18 cellular contexts compared by ENCODE assay signal in genomic region chr11:94201004-94201465, GRCh38.
DNase-seq lines count a peak whose midpoint lies in the region; ATAC-seq and TF ChIP-seq lines count a peak whose summit lies in the region.
"Had no signal": no experiment of that assay in that cellular context is flagged by ENCODE, and none has a peak within 500 bp of the region (broad histone marks: within the 10 kb centered on the region; RNA-seq: fewer than 3 reads in every experiment).

No MANE protein-coding gene starts in this region.

- intact Hi-C loops in right lobe of liver (cut with DNase I) = no loop called here

- peak; percentile 60 for DNase-seq in AG08396 (ENCODE audit: low spot score)
- peak; percentile 37 for DNase-seq in HS-5 (ENCODE audit: low read depth)
- peak; percentile 79 for DNase-seq in cerebellar cortex (ENCODE audit: low spot score)
- DNase-seq in right lobe of liver = peak in 2 of 3 donors; percentile 33 to 56
- DNase-seq in HK-2 (ENCODE audit: unreplicated experiment) = no peak
- DNase-seq in NCI-H510A (lab: John Stamatoyannopoulos, UW) = no peak
- DNase-seq in T-helper 17 cell = no peak
- no peak for DNase-seq in occipital lobe (lab: John Stamatoyannopoulos, UW)
- DNase-seq: activated CD4-positive, alpha-beta T cell treated with anti-CD3 and anti-CD28 coated beads, Interleukin-2, amount 50 U/mL, for 48 hours; activated effector memory CD4-positive, alpha-beta T cell treated with anti-CD3 and anti-CD28 coated beads, Interleukin-2, amount 50 U/mL, for 16 hours; DND-41; NCI-H345; pancreas; T-helper 9 cell had no signal

- no peak overlapping the region for H3K27ac Mint-ChIP-seq in T-helper 17 cell
- H3K27ac Mint-ChIP-seq: memory B cell had no signal

- H3K4me3 ChIP-seq in right lobe of liver = no peak overlapping the region
- H3K4me3 ChIP-seq: cardiac muscle cell, pancreas had no signal

- whole genome bisulfite sequencing in right lobe of liver (ENCODE audit: insufficient coverage, low coverage, low lambda C conversion rate, missing lambda C conversion rate) = 11% methylated on average over 3 of the region's 3 CpGs

- TF ChIP-seq CTCF in right lobe of liver (IDR thresholded peaks at IDR 0.05) = no peak

- H3K4me3 Mint-ChIP-seq in T-helper 17 cell = no peak overlapping the region
- H3K4me3 Mint-ChIP-seq: memory B cell had no signal

- H3K27me3 Mint-ChIP-seq in T-helper 17 cell = peaks cover 7% of the 10 kb centered on the region

- ATAC-seq in right lobe of liver (peak; percentile 80 to 90 (median 84)), T-helper 17 cell (no peak)
- ATAC-seq: HCT116, Panc1, pancreas had no signal

- no peaks in the 10 kb centered on the region for H3K36me3 Mint-ChIP-seq in T-helper 17 cell (ENCODE audit: low read depth)
- H3K36me3 Mint-ChIP-seq: memory B cell had no signal

- peaks cover 2% of the 10 kb centered on the region for H3K4me1 Mint-ChIP-seq in T-helper 17 cell
- H3K4me1 Mint-ChIP-seq: memory B cell had no signal

- H3K9me3 ChIP-seq in right lobe of liver = no peaks in the 10 kb centered on the region
- H3K9me3 ChIP-seq in T-helper 17 cell (ENCODE audit: control insufficient read depth, low read length, poor library complexity, severe bottlenecking) = no peaks in the 10 kb centered on the region
- H3K9me3 ChIP-seq: pancreas had no signal

- peak overlapping the region in 1 of 3 donors; percentile 35 for H3K27ac ChIP-seq in right lobe of liver
- H3K27ac ChIP-seq: cardiac muscle cell, pancreas had no signal

- H3K27me3 ChIP-seq in right lobe of liver = no peaks in the 10 kb centered on the region
- H3K27me3 ChIP-seq: cardiac muscle cell, pancreas had no signal

- peaks cover 0 to 31% (median 6%) of the 10 kb centered on the region in 4 donors for H3K4me1 ChIP-seq in right lobe of liver
- H3K4me1 ChIP-seq: pancreas had no signal

- no peaks in the 10 kb centered on the region for H3K36me3 ChIP-seq in right lobe of liver
- H3K36me3 ChIP-seq: cardiac muscle cell, pancreas had no signal

- TF ChIP-seq POLR2A in right lobe of liver (IDR thresholded peaks at IDR 0.05) = no peak

Comparison
In these comparisons a context has a peak if more than half of its experiments do, and no peak if none do; other contexts are left out.
1. DNase-seq: peak in AG08396 (single experiment), HS-5 (single experiment), cerebellar cortex (single experiment) and right lobe of liver (2 of 3); none in HK-2 (single experiment), NCI-H510A (single experiment), T-helper 17 cell (0 of 3) and occipital lobe (single experiment).